ENCODE assay signal across 8 cellular contexts in the genomic region with DNA sequence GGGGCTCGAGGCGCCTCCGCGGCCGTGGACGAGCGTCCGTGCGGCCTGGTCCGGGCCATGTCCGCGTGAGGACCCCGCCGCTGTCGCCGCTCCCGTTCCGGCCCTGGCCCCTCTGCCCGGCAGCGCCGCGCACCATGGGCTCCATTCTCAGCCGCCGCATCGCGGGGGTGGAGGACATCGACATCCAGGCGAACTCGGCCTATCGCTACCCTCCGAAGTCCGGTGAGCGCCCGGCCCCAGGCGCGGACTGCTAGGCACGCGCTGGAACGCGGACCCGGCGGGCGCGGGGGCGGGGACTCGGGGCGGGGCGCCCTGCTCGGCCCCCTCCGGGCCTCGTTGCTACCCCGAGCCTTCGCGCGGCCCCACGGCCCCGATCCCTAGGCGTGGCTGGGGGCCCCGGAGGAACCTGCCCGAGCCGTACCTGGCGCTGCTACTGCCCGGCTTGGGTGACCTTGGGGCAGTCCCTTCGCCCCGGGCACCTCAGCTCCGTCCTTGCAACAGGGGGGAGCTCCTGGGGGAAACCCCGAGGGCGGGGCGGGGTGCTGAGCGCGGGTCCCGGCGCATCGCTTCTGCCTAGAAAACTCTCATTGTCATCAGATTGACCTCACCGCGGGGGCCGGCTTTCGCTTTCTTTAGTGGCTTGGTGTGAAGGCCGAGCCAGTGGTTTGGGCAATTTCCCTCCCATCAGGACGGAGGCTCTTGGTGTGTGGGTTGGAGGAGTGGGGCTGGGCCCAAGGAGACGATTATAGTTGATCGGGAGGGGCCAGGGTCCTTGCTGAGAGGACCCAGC. TPM values are rescaled to one million over a fixed set of nuclear protein-coding genes. Genes with fewer than 3 reads are reported as not detected.
DNase-seq lines count a peak whose midpoint lies in the region; ATAC-seq and TF ChIP-seq lines count a peak whose summit lies in the region.

No MANE protein-coding gene starts in this region.

- peak overlapping the region; percentile 88 for H3K9ac ChIP-seq in mammary epithelial cell (ENCODE audit: insufficient read depth, low read length)

- CTCF ChIA-PET in Caco-2 (lab: Charles Lee): interaction anchor here (0.5 to 2.8 kb wide), 11 partner anchors 9 to 109 kb away, joined by 3 to 13 read pairs (median 4); partner anchors contain the start of genes ANKS3, CDIP1 and DNAAF8
- CTCF ChIA-PET in mammary epithelial cell (lab: Charles Lee; ENCODE audit: low non-redundant PET): interaction anchor here (0.6 to 0.7 kb wide), 4 partner anchors 9 to 147 kb away, joined by 4 to 6 read pairs (median 4); no protein-coding TSS in a partner anchor

- in situ Hi-C loops in mammary epithelial cell (cut with MboI; ENCODE audit: low sequenced_read_pairs in 2 of 2): no loop called here

- H3K27me3 Mint-ChIP-seq in Caco-2 (ENCODE audit: insufficient read depth, unreplicated experiment): no peaks in the 10 kb centered on the region

- H3K79me2 ChIP-seq in mammary epithelial cell (ENCODE audit: insufficient read depth, low read length): peaks cover 49% of the 10 kb centered on the region

- H3K9me3 ChIP-seq in Caco-2 (no peaks in the 10 kb centered on the region), mammary epithelial cell (replicated peaks; ENCODE audit: insufficient read depth, low read length) (no peaks in the 10 kb centered on the region)

- no peaks in the 10 kb centered on the region for H3K27me3 ChIP-seq in Caco-2 (replicated peaks; ENCODE audit: control insufficient read depth, insufficient read depth, low read length)
- H3K27me3 ChIP-seq in mammary epithelial cell (ENCODE audit: insufficient read depth, low read length): no peaks in the 10 kb centered on the region
- no peaks in the 10 kb centered on the region for H3K27me3 ChIP-seq in kidney epithelial cell (ENCODE audit: control insufficient read depth, insufficient read depth, low read length)

- H3K4me1 ChIP-seq in Caco-2 (peaks cover 5% of the 10 kb centered on the region; the same call in 1 of the 2 replicates), mammary epithelial cell (ENCODE audit: insufficient read depth, low read length) (peaks cover 11% of the 10 kb centered on the region)

- dilution Hi-C loops in mammary epithelial cell (cut with HindIII; ENCODE audit: low sequenced_read_pairs): no loop called here

- H3K36me3 ChIP-seq in Caco-2 (ENCODE audit: control insufficient read depth, insufficient read depth, low read length): no peaks in the 10 kb centered on the region; the same call in 1 of the 2 replicates
- H3K36me3 ChIP-seq in mammary epithelial cell (ENCODE audit: insufficient read depth, low read length): no peaks in the 10 kb centered on the region
- H3K36me3 ChIP-seq in kidney epithelial cell (ENCODE audit: control insufficient read depth, insufficient read depth, low read length): no peaks in the 10 kb centered on the region

- peak overlapping the region; percentile 78 for H3K27ac ChIP-seq in mammary epithelial cell (ENCODE audit: insufficient read depth, low read depth, low read length)

- H3K4me3 ChIP-seq in Caco-2 (ENCODE audit: low read depth, low read length) (peak overlapping the region; percentile 99), mammary epithelial cell (replicated peaks in 1 of 3; ENCODE audit: insufficient read depth in 1 of 3, low read depth in 2 of 3, low read length in 3 of 3) (peak overlapping the region; percentile 78 to 96 (median 87)), kidney epithelial cell (ENCODE audit: low read depth, low read length) (peak overlapping the region; percentile 93)

- WGBS in mammary epithelial cell (ENCODE audit: low coverage, missing lambda C conversion rate): 0% methylated on average over 7 of the region's 82 CpGs

- POLR2A ChIA-PET in Caco-2 (lab: Charles Lee): interaction anchor here (1.0 to 2.8 kb wide), 3 partner anchors 9 to 110 kb away, joined by 3 to 20 read pairs (median 3); partner anchors contain the start of genes ANKS3 and DNAAF8

- peak; percentile 42 for ATAC-seq in GM21367 (IDR thresholded peaks at IDR 0.05; ENCODE audit: unreplicated experiment)

- H3K4me3 Mint-ChIP-seq in Caco-2 (ENCODE audit: unreplicated experiment): peak overlapping the region; percentile 84

- DNase-seq in Caco-2 (peak; percentile 68 to 79), HT1080 (ENCODE audit: low read depth) (peak; percentile 27), UCSD-AML1 (lab: John Stamatoyannopoulos, UW; ENCODE audit: unreplicated experiment) (peak; percentile 62), mammary epithelial cell (peak; percentile 63), kidney epithelial cell (ENCODE audit: low read depth) (no peak), NCI-H1436 (lab: John Stamatoyannopoulos, UW) (no peak)
- DNase-seq in stimulated activated CD4-positive, alpha-beta T cell treated with anti-CD3 and anti-CD28 coated beads, Interleukin-15, amount 100 ng/mL, for 48 hours (ENCODE audit: low read depth in 2 of 2): peak; percentile 62 to 68

- peaks cover 29% of the 10 kb centered on the region for H3K36me3 Mint-ChIP-seq in Caco-2 (ENCODE audit: insufficient read depth, unreplicated experiment)

- BruUV-seq in Caco-2 (replicated peaks; lab: Mats Ljungman, UMichigan): no TSS peak
- no TSS peak for BruUV-seq in mammary epithelial cell (replicated peaks; lab: Mats Ljungman, UMichigan)

- peaks cover 8% of the 10 kb centered on the region for H3K4me1 Mint-ChIP-seq in Caco-2 (ENCODE audit: low read depth, unreplicated experiment)

- TF ChIP-seq CTCF in Caco-2 (IDR thresholded peaks at IDR 0.05; ENCODE audit: insufficient read depth in 1 of 2, low read depth in 1 of 2, low read length in 1 of 2, severe bottlenecking in 1 of 2, unreplicated experiment in 1 of 2) (no peak), mammary epithelial cell (conservative IDR thresholded peaks at IDR 0.05 in 1 of 2, IDR thresholded peaks at IDR 0.05 in 1 of 2; ENCODE audit: extremely low read depth in 1 of 2, insufficient read depth in 1 of 2, low read depth in 1 of 2, low read length in 2 of 2) (no peak), kidney epithelial cell (IDR thresholded peaks at IDR 0.05; ENCODE audit: insufficient read depth, low read length, poor library complexity, severe bottlenecking) (no peak)

- peak overlapping the region; percentile 91 for H2AFZ ChIP-seq in mammary epithelial cell (ENCODE audit: low read depth, low read length)

- no peaks in the 10 kb centered on the region for H4K20me1 ChIP-seq in mammary epithelial cell (ENCODE audit: insufficient read depth, low read length)

- H3K27ac Mint-ChIP-seq in Caco-2 (ENCODE audit: unreplicated experiment): peak overlapping the region; percentile 99

- H3K4me2 ChIP-seq in mammary epithelial cell (ENCODE audit: insufficient read depth, low read depth, low read length): peak overlapping the region; percentile 82

- intact Hi-C loops in Caco-2 (cut with micrococcal nuclease; ENCODE audit: unreplicated experiment): loop anchor here (1.0 to 2.0 kb wide), 3 partner anchors 9 to 40 kb away; no protein-coding TSS in a partner anchor
- intact Hi-C loops in mammary epithelial cell (cut with micrococcal nuclease): loop anchor here (1.0 kb wide), 1 partner anchor 119 kb away; no protein-coding TSS in a partner anchor

- no peaks in the 10 kb centered on the region for H3K9me3 Mint-ChIP-seq in Caco-2 (ENCODE audit: unreplicated experiment)

RNA-seq across cellular contexts. Expression of gene MGRN1, which starts 0.4 kb away (rescaled TPM):
- total RNA-seq in Caco-2 (2022) (67.1 and 72.3 TPM in 2 replicates), mammary epithelial cell (10 to 100 TPM; 34.2 to 64.8 TPM), kidney epithelial cell (63.6 and 88.7 TPM in 2 replicates)
- 13.3 and 24.0 TPM in 2 replicates for total RNA-seq in HT1080 (2014; rRNA removed; shearing (Covaris generic))
- polyA plus RNA-seq in HT1080 (2015; cell fraction: cytosol; rRNA removed): 41.3 and 44.2 TPM in 2 replicates
- 32.0 and 39.8 TPM in 2 replicates for polyA plus RNA-seq in HT1080 (2015; cell fraction: nucleus; rRNA removed)
- 8.2 TPM for polyA plus RNA-seq in mammary epithelial cell
- polyA minus RNA-seq in mammary epithelial cell: 27.9 TPM

RNA-seq across cellular contexts. Expression of gene UBALD1, which starts 10.3 kb away (rescaled TPM):
- total RNA-seq in Caco-2 (2022): 32.4 and 36.2 TPM in 2 replicates
- total RNA-seq in HT1080 (2014; rRNA removed; shearing (Covaris generic)): 30.4 and 44.2 TPM in 2 replicates
- polyA plus RNA-seq in HT1080 (2015; cell fraction: cytosol; rRNA removed): 37.2 and 41.2 TPM in 2 replicates
- polyA plus RNA-seq in HT1080 (2015; cell fraction: nucleus; rRNA removed): 29.0 and 38.1 TPM in 2 replicates
- total RNA-seq in mammary epithelial cell: 10 to 100 TPM in 1 of 2 donors, 1 to 10 TPM in 1; 8.0 to 29.8 TPM
- polyA plus RNA-seq in mammary epithelial cell: 7.2 TPM
- polyA minus RNA-seq in mammary epithelial cell: 4.4 TPM
- total RNA-seq in kidney epithelial cell: 8.9 and 15.3 TPM in 2 replicates

Comparison
In these comparisons a context has a peak if more than half of its experiments do, and no peak if none do; other contexts are left out.
1. DNase-seq: peak in Caco-2 (2 of 2), HT1080 (single experiment), UCSD-AML1 (single experiment), mammary epithelial cell (single experiment) and stimulated activated CD4-positive, alpha-beta T cell treated with anti-CD3 and anti-CD28 coated beads, Interleukin-15, amount 100 ng/mL, for 48 hours (2 of 2); none in kidney epithelial cell (single experiment) and NCI-H1436 (single experiment).
2. Peak in every context shown above with its lines, with median percentiles within 50 percentile points of each other: H3K4me3 ChIP-seq.